ENCODE assay signal across 14 cellular contexts in genomic region chr1:147840909-147841308, GRCh38.
DNase-seq lines count a peak whose midpoint lies in the region; ATAC-seq and TF ChIP-seq lines count a peak whose summit lies in the region.
"Had no signal": no experiment of that assay in that cellular context is flagged by ENCODE, and none has a peak within 500 bp of the region (broad histone marks: within the 10 kb centered on the region; RNA-seq: fewer than 3 reads in every experiment).

No MANE protein-coding gene starts in this region.

- H2AFZ ChIP-seq in IMR-90 (replicated peaks; ENCODE audit: low read length, poor library complexity): no peak overlapping the region

- BruUV-seq in IMR-90 (replicated peaks; lab: Mats Ljungman, UMichigan): no TSS peak

- dilution Hi-C loops in IMR-90 (cut with HindIII; ENCODE audit: low sequenced_read_pairs, unreplicated experiment): no loop called here

- H3K36me3 ChIP-seq in IMR-90 (ENCODE audit: control insufficient read depth, insufficient read depth, low read length) (no peaks in the 10 kb centered on the region), body of pancreas (replicated peaks in 1 of 2; ENCODE audit: insufficient read depth in 1 of 2, low read depth in 2 of 2) (no peaks in the 10 kb centered on the region)
- H3K36me3 ChIP-seq: HAP-1, Peyer's patch, spleen had no signal

- no peak overlapping the region for H4K5ac ChIP-seq in IMR-90 (ENCODE audit: low read depth, low read length)

- POLR2A ChIA-PET in IMR-90 (lab: Charles Lee; ENCODE audit: unreplicated experiment): no interaction called here

- no peaks in the 10 kb centered on the region for H3K9me3 Mint-ChIP-seq in activated naive CD4-positive, alpha-beta T cell treated with anti-CD3 and anti-CD28 coated beads for 36 hours
- H3K9me3 Mint-ChIP-seq: natural killer cell treated with Interleukin-12 subunit alpha and Interleukin-12 subunit beta and Interleukin-15 and Interleukin-18, amount 100 ng/mL, for 72 hours had no signal

- H3K4me1 ChIP-seq in IMR-90 (ENCODE audit: control insufficient read depth, insufficient read depth, low read length) (no peaks in the 10 kb centered on the region), body of pancreas (no peaks in the 10 kb centered on the region)
- H3K4me1 ChIP-seq: HAP-1, Peyer's patch, spleen had no signal

- no peak overlapping the region for H3K4ac ChIP-seq in IMR-90 (ENCODE audit: low read depth, low read length)

- no peak overlapping the region for H2BK5ac ChIP-seq in IMR-90 (ENCODE audit: low read depth, low read length, poor library complexity, severe bottlenecking)

- no peak for TF ChIP-seq RAD21 in IMR-90 (IDR thresholded peaks at IDR 0.05; ENCODE audit: low read length)

- H3K9me3 ChIP-seq in IMR-90 (ENCODE audit: control insufficient read depth, insufficient read depth, low read length): no peaks in the 10 kb centered on the region
- no peaks in the 10 kb centered on the region for H3K9me3 ChIP-seq in body of pancreas
- H3K9me3 ChIP-seq: HAP-1, Peyer's patch, spleen had no signal

- H3K23ac ChIP-seq in IMR-90 (ENCODE audit: low read depth, low read length): no peak overlapping the region

- no peaks in the 10 kb centered on the region for H3K9me1 ChIP-seq in IMR-90 (ENCODE audit: insufficient read depth, low read length)

- no peak overlapping the region for H3K27ac Mint-ChIP-seq in activated naive CD4-positive, alpha-beta T cell treated with anti-CD3 and anti-CD28 coated beads for 36 hours
- H3K27ac Mint-ChIP-seq: CD14-positive monocyte; natural killer cell treated with Interleukin-12 subunit alpha and Interleukin-12 subunit beta and Interleukin-15 and Interleukin-18, amount 100 ng/mL, for 72 hours had no signal

- H3K27me3 Mint-ChIP-seq in activated naive CD4-positive, alpha-beta T cell treated with anti-CD3 and anti-CD28 coated beads for 36 hours (ENCODE audit: low read depth): no peaks in the 10 kb centered on the region

- H3K4me3 ChIP-seq in IMR-90 (ENCODE audit: insufficient read depth, low read depth, low read length) (no peak overlapping the region), cardiac fibroblast (replicated peaks in 1 of 2; ENCODE audit: low read depth in 2 of 2, low read length in 2 of 2) (no peak overlapping the region), body of pancreas (no peak overlapping the region)
- H3K4me3 ChIP-seq: HAP-1, Peyer's patch, spleen had no signal

- no peak for ATAC-seq in IMR-90 (ENCODE audit: low read depth)
- ATAC-seq in body of pancreas: no peak

- no peaks in the 10 kb centered on the region for H3K36me3 Mint-ChIP-seq in activated naive CD4-positive, alpha-beta T cell treated with anti-CD3 and anti-CD28 coated beads for 36 hours (ENCODE audit: low read depth)
- H3K36me3 Mint-ChIP-seq: CD14-positive monocyte; natural killer cell treated with Interleukin-12 subunit alpha and Interleukin-12 subunit beta and Interleukin-15 and Interleukin-18, amount 100 ng/mL, for 72 hours had no signal

- no peak overlapping the region for H3K18ac ChIP-seq in IMR-90 (ENCODE audit: low read depth, low read length)

- no peaks in the 10 kb centered on the region for H4K20me1 ChIP-seq in IMR-90 (ENCODE audit: insufficient read depth, low read length)

- WGBS in IMR-90 (ENCODE audit: extremely low coverage in 2 of 2, insufficient read length in 1 of 2), 2 experiments: 0% methylated on average over 1 of the region's 4 CpGs; no CpG with 5 or more reads in 1 of the 2 experiments
- 96% methylated on average over 4 of the region's 4 CpGs; no CpG with 5 or more reads in 1 of the 2 donors for WGBS in body of pancreas, 2 donors

- H3K4me2 ChIP-seq in IMR-90 (ENCODE audit: low read depth, low read length): no peak overlapping the region

- peak; percentile 29 for DNase-seq in activated naive CD4-positive, alpha-beta T cell treated with anti-CD3 and anti-CD28 coated beads for 36 hours
- no peak for DNase-seq in activated naive CD4-positive, alpha-beta T cell treated with Interleukin-2 at 50 U/mL for 16 hours
- DNase-seq in IMR-90 (peak; percentile 9), cardiac fibroblast (ENCODE audit: low read depth in 2 of 2) (peak in 1 of 2 donors; percentile 34), body of pancreas (no peak), NCI-H187 treated with DMSO at 0.1 percent for 48 hours (lab: John Stamatoyannopoulos, UW) (no peak), KBM-7 (no peak)
- peak; percentile 0 for DNase-seq in stimulated activated CD8-positive, alpha-beta memory T cell treated with anti-CD3 and anti-CD28 coated beads, Interleukin-12 subunit alpha, Interleukin-12 subunit beta, amount 100 ng/mL, for 24 hours (ENCODE audit: extremely low read depth)
- DNase-seq: NCI-H1417 treated with DMSO at 0.1 percent for 48 hours, Peyer's patch, spleen had no signal

- H3K27me3 ChIP-seq in IMR-90 (ENCODE audit: control insufficient read depth, insufficient read depth, low read length): no peaks in the 10 kb centered on the region
- no peaks in the 10 kb centered on the region for H3K27me3 ChIP-seq in body of pancreas
- H3K27me3 ChIP-seq: Peyer's patch had no signal

- TF ChIP-seq POLR2A in IMR-90 (IDR thresholded peaks at IDR 0.05; ENCODE audit: low read depth, low read length) (no peak), body of pancreas (IDR thresholded peaks at IDR 0.05) (no peak)

- H4K8ac ChIP-seq in IMR-90 (ENCODE audit: low read depth in 2 of 2, low read length in 2 of 2): no peak overlapping the region

- H3K4me3 Mint-ChIP-seq in activated naive CD4-positive, alpha-beta T cell treated with anti-CD3 and anti-CD28 coated beads for 36 hours: no peak overlapping the region
- H3K4me3 Mint-ChIP-seq: CD14-positive monocyte; natural killer cell treated with Interleukin-12 subunit alpha and Interleukin-12 subunit beta and Interleukin-15 and Interleukin-18, amount 100 ng/mL, for 72 hours had no signal

- no peak overlapping the region for H3K56ac ChIP-seq in IMR-90 (ENCODE audit: extremely low read depth, insufficient read depth, low read length)

- TF ChIP-seq CTCF in IMR-90 (conservative IDR thresholded peaks at IDR 0.05; ENCODE audit: low read depth, low read length) (0 out of 2 replicates have a peak, but pooled peaks have one; percentile 13), cardiac fibroblast (IDR thresholded peaks at IDR 0.05; ENCODE audit: low read depth, low read length) (peak; percentile 35), body of pancreas (IDR thresholded peaks at IDR 0.05) (no peak)

- no peak overlapping the region for H2BK120ac ChIP-seq in IMR-90 (ENCODE audit: low read depth, low read length)

- H3K14ac ChIP-seq in IMR-90 (replicated peaks; ENCODE audit: low read depth, low read length): no peak overlapping the region

- H2AK5ac ChIP-seq in IMR-90 (ENCODE audit: low read depth, low read length): no peak overlapping the region

- no peak overlapping the region for H2AK9ac ChIP-seq in IMR-90 (replicated peaks; ENCODE audit: low read depth, low read length, poor library complexity)

- H2BK20ac ChIP-seq in IMR-90 (ENCODE audit: low read depth, low read length): no peak overlapping the region

- in situ Hi-C loops in IMR-90 (cut with MboI; ENCODE audit: low sequenced_read_pairs): no loop called here
- in situ Hi-C loops in KBM-7 (cut with MboI; ENCODE audit: low pct_unique_long_range_greater_than_20kb, low sequenced_read_pairs): no loop called here

- intact Hi-C loops in activated naive CD4-positive, alpha-beta T cell treated with anti-CD3 and anti-CD28 coated beads for 36 hours (cut with micrococcal nuclease): loop anchor here (2.0 kb wide), 1 partner anchor 50 kb away; no protein-coding TSS in a partner anchor
- intact Hi-C loops in IMR-90 (cut with micrococcal nuclease): no loop called here
- intact Hi-C loops in body of pancreas (cut with DNase I): no loop called here

- H4K91ac ChIP-seq in IMR-90 (ENCODE audit: insufficient read depth, low read depth, low read length): no peak overlapping the region

- no peak overlapping the region for H3K27ac ChIP-seq in IMR-90 (ENCODE audit: insufficient read depth, low read length)
- no peak overlapping the region for H3K27ac ChIP-seq in body of pancreas
- H3K27ac ChIP-seq: Peyer's patch, spleen had no signal

- CTCF ChIA-PET in activated naive CD4-positive, alpha-beta T cell treated with anti-CD3 and anti-CD28 coated beads for 36 hours (lab: Charles Lee): interaction anchor here (1.1 kb wide), 1 partner anchor 52 kb away, joined by 4 read pairs; no protein-coding TSS in a partner anchor
- CTCF ChIA-PET in IMR-90 (lab: Yijun Ruan, JAX): no interaction called here

- H3K79me1 ChIP-seq in IMR-90 (ENCODE audit: low read depth in 1 of 2, low read length in 2 of 2): no peaks in the 10 kb centered on the region

- no peaks in the 10 kb centered on the region for H3K4me1 Mint-ChIP-seq in activated naive CD4-positive, alpha-beta T cell treated with anti-CD3 and anti-CD28 coated beads for 36 hours (ENCODE audit: low read depth)
- H3K4me1 Mint-ChIP-seq: CD14-positive monocyte had no signal

- H2BK15ac ChIP-seq in IMR-90 (ENCODE audit: low read depth, low read length): no peak overlapping the region

- H3K9ac ChIP-seq in IMR-90 (ENCODE audit: low read depth, low read length): no peak overlapping the region

TF ChIP-seq in IMR-90, 13 proteins besides CTCF, POLR2A, EP300 and RAD21 (continues in another document):
- TF ChIP-seq CEBPB (IDR thresholded peaks at IDR 0.05; ENCODE audit: low read depth, low read length) (no peak), MAFK (IDR thresholded peaks at IDR 0.05; ENCODE audit: low read depth, low read length) (no peak), FOS (IDR thresholded peaks at IDR 0.05; ENCODE audit: low read depth, low read length) (no peak), NFE2L2 (IDR thresholded peaks at IDR 0.05; ENCODE audit: low read depth, low read length) (no peak), SMC3 (IDR thresholded peaks at IDR 0.05; ENCODE audit: low read depth, low read length) (no peak), RCOR1 (IDR thresholded peaks at IDR 0.05; ENCODE audit: insufficient replicate concordance, low read length) (no peak), ELK1 (IDR thresholded peaks at IDR 0.05; ENCODE audit: borderline replicate concordance, low read depth, low read length) (no peak), CHD1 (IDR thresholded peaks at IDR 0.05; ENCODE audit: low read depth, low read length) (no peak)

Comparison
In these comparisons a context has a peak if more than half of its experiments do, and no peak if none do; other contexts are left out.
1. DNase-seq: peak in activated naive CD4-positive, alpha-beta T cell treated with anti-CD3 and anti-CD28 coated beads for 36 hours (single experiment), IMR-90 (single experiment) and stimulated activated CD8-positive, alpha-beta memory T cell treated with anti-CD3 and anti-CD28 coated beads, Interleukin-12 subunit alpha, Interleukin-12 subunit beta, amount 100 ng/mL, for 24 hours (single experiment); none in activated naive CD4-positive, alpha-beta T cell treated with Interleukin-2 at 50 U/mL for 16 hours (single experiment), body of pancreas (0 of 4), NCI-H187 treated with DMSO at 0.1 percent for 48 hours (single experiment) and KBM-7 (single experiment).
2. CTCF ChIP-seq: peak in IMR-90 (single experiment) and cardiac fibroblast (single experiment); none in body of pancreas (0 of 7).